In genomic region chr10:87867453-87867852, GRCh38 we compare ENCODE assay signal across 8 cellular contexts. TPM values are rescaled to one million over a fixed set of nuclear protein-coding genes. Genes with fewer than 3 reads are reported as not detected.
DNase-seq lines count a peak whose midpoint lies in the region; ATAC-seq, FAIRE-seq and TF ChIP-seq lines count a peak whose summit lies in the region.

No MANE protein-coding gene starts in this region.

- H2AFZ ChIP-seq in GM12878 (ENCODE audit: control insufficient read depth, low read depth, low read length), result no peak overlapping the region

- no peaks in the 10 kb centered on the region for H3K4me1 ChIP-seq in GM12878 (ENCODE audit: control insufficient read depth, insufficient read depth, low read length)

- peaks cover 98% of the 10 kb centered on the region for H3K79me2 ChIP-seq in GM12878 (ENCODE audit: control insufficient read depth, insufficient read depth, low read length)

- TF ChIP-seq CTCF in GM12878 (IDR thresholded peaks at IDR 0.05 in 2 of 3, conservative IDR thresholded peaks at IDR 0.05 in 1 of 3; ENCODE audit: control insufficient read depth in 2 of 3, extremely low read depth in 1 of 3, insufficient read depth in 1 of 3, low read depth in 3 of 3, low read length in 3 of 3) (no peak), type B pancreatic cell (conservative IDR thresholded peaks at IDR 0.05) (no peak)

- no peaks in the 10 kb centered on the region for H3K9me3 Mint-ChIP-seq in activated naive CD4-positive, alpha-beta T cell treated with anti-CD3 and anti-CD28 coated beads, Interleukin-2, amount 50 U/mL, for 24 hours
- H3K9me3 Mint-ChIP-seq in memory B cell (no peaks in the 10 kb centered on the region), type B pancreatic cell (no peaks in the 10 kb centered on the region)

- SMC1A ChIA-PET in GM12878 (lab: Charles Lee; ENCODE audit: uncharacterized antibody, unreplicated experiment), result interaction anchor here (1.4 kb wide), 1 partner anchor 88 kb away, joined by 4 read pairs; no protein-coding TSS in a partner anchor

- no peak overlapping the region for H3K27ac Mint-ChIP-seq in activated naive CD4-positive, alpha-beta T cell treated with anti-CD3 and anti-CD28 coated beads, Interleukin-2, amount 50 U/mL, for 24 hours
- H3K27ac Mint-ChIP-seq in memory B cell (no peak overlapping the region), type B pancreatic cell (no peak overlapping the region)

- intact Hi-C loops in GM12878 (cut with micrococcal nuclease; ENCODE audit: unreplicated experiment), result no loop called here

- POLR2A ChIA-PET in GM12878 (lab: Charles Lee), result interaction anchor here (0.8 kb wide), 1 partner anchor 522 kb away, joined by 3 read pairs; no protein-coding TSS in a partner anchor

- no peaks in the 10 kb centered on the region for H3K27me3 Mint-ChIP-seq in activated naive CD4-positive, alpha-beta T cell treated with anti-CD3 and anti-CD28 coated beads, Interleukin-2, amount 50 U/mL, for 24 hours
- no peaks in the 10 kb centered on the region for H3K27me3 Mint-ChIP-seq in memory B cell
- no peaks in the 10 kb centered on the region for H3K27me3 Mint-ChIP-seq in type B pancreatic cell

- peaks cover 5% of the 10 kb centered on the region for H3K36me3 Mint-ChIP-seq in activated naive CD4-positive, alpha-beta T cell treated with anti-CD3 and anti-CD28 coated beads, Interleukin-2, amount 50 U/mL, for 24 hours
- peaks cover 5% of the 10 kb centered on the region for H3K36me3 Mint-ChIP-seq in memory B cell
- H3K36me3 Mint-ChIP-seq in type B pancreatic cell, result peaks cover 20% of the 10 kb centered on the region

- TF ChIP-seq EP300 in GM12878 (IDR thresholded peaks at IDR 0.05; ENCODE audit: borderline replicate concordance in 1 of 2, control insufficient read depth in 1 of 2, low read depth in 2 of 2, low read length in 2 of 2), result no peak

- peak overlapping the region; percentile 90 for H3K9ac ChIP-seq in GM12878 (ENCODE audit: control insufficient read depth, insufficient read depth, low read length)

- H3K4me3 ChIP-seq in GM12878, result peak overlapping the region; percentile 94

- no peaks in the 10 kb centered on the region for H3K9me3 ChIP-seq in GM12878 (replicated peaks; ENCODE audit: control insufficient read depth, insufficient read depth, low read length)

- no peak for DNase-seq in activated naive CD4-positive, alpha-beta T cell treated with Interleukin-2 at 50 U/mL for 16 hours
- DNase-seq in GM12878 (ENCODE audit: low read depth, low spot score) (no peak), memory B cell (ENCODE audit: low spot score in 2 of 2) (no peak), type B pancreatic cell (ENCODE audit: extremely low spot score, unreplicated experiment) (no peak), EL (no peak), left lobe of liver (ENCODE audit: low spot score) (no peak), AG08396 (ENCODE audit: low spot score) (no peak)

- peaks cover 61% of the 10 kb centered on the region for H3K4me1 Mint-ChIP-seq in activated naive CD4-positive, alpha-beta T cell treated with anti-CD3 and anti-CD28 coated beads, Interleukin-2, amount 50 U/mL, for 24 hours
- peaks cover 28% of the 10 kb centered on the region for H3K4me1 Mint-ChIP-seq in memory B cell
- peaks cover 27% of the 10 kb centered on the region for H3K4me1 Mint-ChIP-seq in type B pancreatic cell (ENCODE audit: unreplicated experiment)

- H4K20me1 ChIP-seq in GM12878 (ENCODE audit: control insufficient read depth, insufficient read depth), result no peaks in the 10 kb centered on the region

- H3K27ac ChIP-seq in GM12878 (ENCODE audit: control insufficient read depth, insufficient read depth), result peak overlapping the region; percentile 90

- H3K36me3 ChIP-seq in GM12878 (ENCODE audit: control insufficient read depth in 2 of 2, insufficient read depth in 2 of 2, low read length in 1 of 2), result peaks cover 0 to 9% of the 10 kb centered on the region in 2 experiments; a peak in 1 of 4 replicates

- peak overlapping the region; percentile 97 for H3K4me3 Mint-ChIP-seq in activated naive CD4-positive, alpha-beta T cell treated with anti-CD3 and anti-CD28 coated beads, Interleukin-2, amount 50 U/mL, for 24 hours
- H3K4me3 Mint-ChIP-seq in memory B cell, result peak overlapping the region; percentile 84
- peak overlapping the region; percentile 96 for H3K4me3 Mint-ChIP-seq in type B pancreatic cell

- no peak for TF ChIP-seq POLR2A in GM12878 (IDR thresholded peaks at IDR 0.05; ENCODE audit: low read depth, low read length)

- no TSS peak for BruUV-seq in GM12878 (replicated peaks; lab: Mats Ljungman, UMichigan)

- in situ Hi-C loops in GM12878 (cut with MboI), result loop anchor here (10.0 kb wide), 1 partner anchor 197 kb away; no protein-coding TSS in a partner anchor

- H3K4me2 ChIP-seq in GM12878 (ENCODE audit: control insufficient read depth, insufficient read depth), result peak overlapping the region; percentile 84

- CTCF ChIA-PET in GM12878 (lab: Yijun Ruan, JAX), result interaction anchor here (1.1 kb wide), 1 partner anchor 241 kb away, joined by 6 read pairs; no protein-coding TSS in a partner anchor

- ATAC-seq in GM12878, result no peak
- no peak for ATAC-seq in memory B cell (ENCODE audit: low read depth)
- no peak for ATAC-seq in left lobe of liver

- FAIRE-seq in GM12878 (lab: Jason Lieb, UNC), result no peak

- RAD21 ChIA-PET in GM12878 (lab: Charles Lee; ENCODE audit: unreplicated experiment), result interaction anchor here (1.0 to 1.2 kb wide), 2 partner anchors 8 to 61 kb away, joined by 4 to 5 read pairs; no protein-coding TSS in a partner anchor

- no peak for TF ChIP-seq RAD21 in GM12878 (IDR thresholded peaks at IDR 0.05; ENCODE audit: insufficient read depth, low read depth, low read length)

- no peaks in the 10 kb centered on the region for H3K27me3 ChIP-seq in GM12878 (replicated peaks in 1 of 2; ENCODE audit: control insufficient read depth in 2 of 2, insufficient read depth in 2 of 2, low read length in 1 of 2)

TF ChIP-seq in GM12878, 131 proteins besides CTCF, POLR2A, EP300 and RAD21 (continues in another document):
- TF ChIP-seq MEF2A (IDR thresholded peaks at IDR 0.05; ENCODE audit: insufficient read depth, low read depth, low read length), result no peak
- TF ChIP-seq SREBF1 (IDR thresholded peaks at IDR 0.05; ENCODE audit: low read length), result no peak

RNA-seq across cellular contexts. Expression of gene PTEN, which starts 4.0 kb away (rescaled TPM):
- 856 and 868 TPM in 2 replicates for total RNA-seq in GM12878 (2013; cell fraction: nucleolus; rRNA removed)
- total RNA-seq in GM12878 (2014; rRNA removed) (83.1 and 113 TPM in 2 replicates), GM12878 (2014; rRNA removed; fragmentation: Illumina TruSeq; extraction: Trizol) (175 and 183 TPM in 2 replicates), GM12878 (2021) (87.5 and 94.9 TPM in 2 replicates), type B pancreatic cell (ENCODE audit: low replicate concordance) (80.6 and 93.1 TPM in 2 replicates), left lobe of liver (41.5 TPM)
- polyA plus RNA-seq in GM12878 (2011; ENCODE audit: low read depth), result 24.4 TPM
- polyA plus RNA-seq in GM12878 (2011; rRNA removed) (94.3 and 180 TPM in 2 replicates), GM12878 (2014; fragmentation: Illumina TruSeq; extraction: Trizol) (53.0 and 67.7 TPM in 2 replicates), GM12878 (2014; fragmentation: Nextera tagmentation; extraction: Ambion mirVana) (10 to 100 TPM; 26.1 to 59.5 TPM), GM12878 (2014; rRNA removed) (35.0 and 45.0 TPM in 2 replicates), GM12878 (2016; fragmentation: Nextera tagmentation; extraction: Ambion mirVana) (10 to 100 TPM; 49.5 to 56.8 TPM)
- polyA plus RNA-seq in GM12878 (2011; cell fraction: cytosol; rRNA removed), result 19.9 and 22.4 TPM in 2 replicates
- polyA plus RNA-seq in GM12878 (2011; cell fraction: nucleus; rRNA removed), result 52.2 and 61.7 TPM in 2 replicates
- 100 and 102 TPM in 2 replicates for polyA plus RNA-seq in GM12878 (2012)
- polyA minus RNA-seq in GM12878 (2011; rRNA and poly(A)+ RNA removed), result 143 and 199 TPM in 2 replicates
- polyA minus RNA-seq in GM12878 (2011; cell fraction: cytosol; rRNA and poly(A)+ RNA removed), result 54.9 and 66.1 TPM in 2 replicates
- polyA minus RNA-seq in GM12878 (2011; cell fraction: nucleus; rRNA and poly(A)+ RNA removed), result 165 and 285 TPM in 2 replicates

RNA-seq across cellular contexts. Expression of gene KLLN, which starts 4.1 kb away (rescaled TPM):
- total RNA-seq in GM12878 (2013; cell fraction: nucleolus; rRNA removed), result 3.1 and 3.4 TPM in 2 replicates
- total RNA-seq in GM12878 (2014; rRNA removed) (1.4 and 1.7 TPM in 2 replicates), GM12878 (2014; rRNA removed; fragmentation: Illumina TruSeq; extraction: Trizol) (1.5 TPM in 2 replicates), GM12878 (2021) (1.9 and 2.0 TPM in 2 replicates), type B pancreatic cell (ENCODE audit: low replicate concordance) (1.4 and 2.2 TPM in 2 replicates), left lobe of liver (0.68 TPM)
- 0.62 TPM for polyA plus RNA-seq in GM12878 (2011; ENCODE audit: low read depth)
- polyA plus RNA-seq in GM12878 (2011; rRNA removed) (0.86 and 0.87 TPM in 2 replicates), GM12878 (2014; fragmentation: Illumina TruSeq; extraction: Trizol) (1.7 and 2.1 TPM in 2 replicates), GM12878 (2014; fragmentation: Nextera tagmentation; extraction: Ambion mirVana) (1 to 10 TPM; 2.0 to 2.1 TPM), GM12878 (2014; rRNA removed) (1.1 TPM in 2 replicates), GM12878 (2016; fragmentation: Nextera tagmentation; extraction: Ambion mirVana) (1 to 10 TPM; 1.8 to 2.2 TPM)
- polyA plus RNA-seq in GM12878 (2011; cell fraction: cytosol; rRNA removed), result 0.91 and 1.0 TPM in 2 replicates
- polyA plus RNA-seq in GM12878 (2011; cell fraction: nucleus; rRNA removed), result 1.3 and 1.7 TPM in 2 replicates
- polyA plus RNA-seq in GM12878 (2012), result 0.99 and 1.5 TPM in 2 replicates
- polyA minus RNA-seq in GM12878 (2011; rRNA and poly(A)+ RNA removed), result 2.0 and 2.2 TPM in 2 replicates
- polyA minus RNA-seq in GM12878 (2011; cell fraction: cytosol; rRNA and poly(A)+ RNA removed), result 0.94 and 1.3 TPM in 2 replicates
- 3.6 and 5.4 TPM in 2 replicates for polyA minus RNA-seq in GM12878 (2011; cell fraction: nucleus; rRNA and poly(A)+ RNA removed)

RNA-seq across cellular contexts. Expression of gene ATAD1, which starts 49.4 kb away (rescaled TPM):
- 142 and 161 TPM in 2 replicates for total RNA-seq in GM12878 (2013; cell fraction: nucleolus; rRNA removed)
- total RNA-seq in GM12878 (2014; rRNA removed), result 30.3 and 35.9 TPM in 2 replicates
- 40.1 and 41.3 TPM in 2 replicates for total RNA-seq in GM12878 (2014; rRNA removed; fragmentation: Illumina TruSeq; extraction: Trizol)
- 37.7 and 48.9 TPM in 2 replicates for total RNA-seq in GM12878 (2021)
- polyA plus RNA-seq in GM12878 (2011; ENCODE audit: low read depth), result 12.0 TPM
- 40.8 and 79.5 TPM in 2 replicates for polyA plus RNA-seq in GM12878 (2011; rRNA removed)
- polyA plus RNA-seq in GM12878 (2011; cell fraction: cytosol; rRNA removed), result 9.7 and 13.3 TPM in 2 replicates
- 16.8 and 17.1 TPM in 2 replicates for polyA plus RNA-seq in GM12878 (2011; cell fraction: nucleus; rRNA removed)
- polyA plus RNA-seq in GM12878 (2012), result 17.4 and 29.0 TPM in 2 replicates
- 43.3 and 56.8 TPM in 2 replicates for polyA plus RNA-seq in GM12878 (2014; fragmentation: Illumina TruSeq; extraction: Trizol)
- polyA plus RNA-seq in GM12878 (2014; fragmentation: Nextera tagmentation; extraction: Ambion mirVana), result 10 to 100 TPM; 33.6 to 35.0 TPM
- 20.5 and 24.7 TPM in 2 replicates for polyA plus RNA-seq in GM12878 (2014; rRNA removed)
- 10 to 100 TPM; 58.0 to 59.3 TPM for polyA plus RNA-seq in GM12878 (2016; fragmentation: Nextera tagmentation; extraction: Ambion mirVana)
- 16.3 and 27.9 TPM in 2 replicates for polyA minus RNA-seq in GM12878 (2011; rRNA and poly(A)+ RNA removed)
- polyA minus RNA-seq in GM12878 (2011; cell fraction: cytosol; rRNA and poly(A)+ RNA removed), result 12.7 and 13.1 TPM in 2 replicates
- 16.0 and 24.2 TPM in 2 replicates for polyA minus RNA-seq in GM12878 (2011; cell fraction: nucleus; rRNA and poly(A)+ RNA removed)
- total RNA-seq in type B pancreatic cell (ENCODE audit: low replicate concordance), result 50.1 and 51.5 TPM in 2 replicates
- 20.6 TPM for total RNA-seq in left lobe of liver
